Comparison of ENCODE assay signal across 17 cellular contexts in the genomic region with DNA sequence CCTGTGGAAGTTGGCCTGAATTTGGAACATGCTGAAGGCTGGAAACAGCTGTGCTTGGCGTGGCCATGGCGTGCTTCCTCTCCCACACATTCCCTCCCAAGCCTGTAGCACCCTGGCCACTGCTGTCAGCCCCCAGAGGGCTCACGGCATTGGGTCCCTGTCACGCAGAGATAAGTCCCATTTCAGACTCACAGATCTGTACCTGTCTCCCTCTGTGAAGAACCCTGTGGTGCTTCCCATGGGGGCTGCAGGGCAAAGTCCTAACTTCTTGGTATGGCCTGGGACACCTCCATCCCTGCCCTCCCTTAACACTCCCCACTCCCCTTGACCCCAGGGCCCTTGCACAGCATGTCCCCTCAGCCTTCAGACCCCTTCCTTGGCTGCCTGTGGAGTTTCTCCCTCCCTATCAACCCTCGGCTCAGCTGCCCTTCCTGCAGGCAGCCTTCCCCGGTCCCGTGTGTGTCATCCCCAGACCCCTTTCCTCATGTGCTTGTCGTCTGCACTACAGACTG. TPM values are rescaled to one million over a fixed set of nuclear protein-coding genes. Genes with fewer than 3 reads are reported as not detected.
DNase-seq lines count a peak whose midpoint lies in the region; ATAC-seq and TF ChIP-seq lines count a peak whose summit lies in the region.
"Had no signal": no experiment of that assay in that cellular context is flagged by ENCODE, and none has a peak within 500 bp of the region (broad histone marks: within the 10 kb centered on the region; RNA-seq: fewer than 3 reads in every experiment).

No MANE protein-coding gene starts in this region.

- intact Hi-C loops in heart left ventricle (cut with DNase I) = loop anchor here in 4 of 10 donors (2.0 to 5.0 kb wide), 4 partner anchors 13 to 46 kb away; no protein-coding TSS in a partner anchor
- intact Hi-C loops in psoas muscle (cut with DNase I) = no loop called here

- peaks cover 17 to 86% (median 70%) of the 10 kb centered on the region in 12 donors for H3K4me1 ChIP-seq in heart left ventricle
- H3K4me1 ChIP-seq in psoas muscle = peaks cover 59% of the 10 kb centered on the region

- H3K27ac ChIP-seq in coronary artery (peak overlapping the region; percentile 44 to 60), heart left ventricle (peak overlapping the region; percentile 76 to 98 (median 93)), psoas muscle (peak overlapping the region; percentile 94)
- H3K27ac ChIP-seq: cardiac muscle cell, suprapubic skin had no signal

- H3K36me3 ChIP-seq in heart left ventricle (peaks cover 0 to 19% (median 11%) of the 10 kb centered on the region in 9 donors), psoas muscle (ENCODE audit: insufficient read depth in 1 of 2, low read depth in 1 of 2) (peaks cover 0 to 6% of the 10 kb centered on the region in 2 donors)
- H3K36me3 ChIP-seq: cardiac muscle cell, suprapubic skin had no signal

- no peak for TF ChIP-seq CTCF in coronary artery (IDR thresholded peaks at IDR 0.05)
- no peak for TF ChIP-seq CTCF in heart left ventricle (IDR thresholded peaks at IDR 0.05)
- TF ChIP-seq CTCF in psoas muscle (IDR thresholded peaks at IDR 0.05) = no peak
- no peak for TF ChIP-seq CTCF in GM13976 (IDR thresholded peaks at IDR 0.05; ENCODE audit: borderline replicate concordance, control extremely low read depth, extremely low read depth, insufficient read depth, missing control alignments)

- in situ Hi-C loops in GM13976 (cut with MboI; ENCODE audit: low sequenced_read_pairs, unreplicated experiment) = no loop called here

- no peak for TF ChIP-seq POLR2A in heart left ventricle (IDR thresholded peaks at IDR 0.05)

- peaks cover 0 to 6% (median 0%) of the 10 kb centered on the region in 12 donors for H3K9me3 ChIP-seq in heart left ventricle
- peaks cover 5% of the 10 kb centered on the region for H3K9me3 ChIP-seq in psoas muscle
- H3K9me3 ChIP-seq: suprapubic skin had no signal

- H3K27me3 ChIP-seq in heart left ventricle = no peaks in the 10 kb centered on the region
- no peaks in the 10 kb centered on the region for H3K27me3 ChIP-seq in psoas muscle (ENCODE audit: insufficient read depth in 3 of 3, low read length in 2 of 3)
- H3K27me3 ChIP-seq: cardiac muscle cell, suprapubic skin had no signal

- no peak for DNase-seq in coronary artery (ENCODE audit: low spot score)
- DNase-seq in heart left ventricle = peak; percentile 70 to 76 (median 72)
- peak in 1 of 2 donors; percentile 62 for DNase-seq in psoas muscle
- no peak for DNase-seq in GM13976 (ENCODE audit: low spot score)
- DNase-seq in stimulated activated naive CD4-positive, alpha-beta T cell (lab: John Stamatoyannopoulos, UW) = no peak
- DNase-seq in NCI-H2081 treated with DMSO at 0.1 percent for 48 hours (lab: John Stamatoyannopoulos, UW) = no peak
- DNase-seq in mesenteric fat pad (ENCODE audit: low spot score) = no peak
- DNase-seq: activated CD8-positive, alpha-beta memory T cell treated with anti-CD3 and anti-CD28 coated beads for 24 hours; foreskin melanocyte; mesenchymal stem cell; NCI-H2029; NCI-H524 treated with DMSO at 0.1 percent for 48 hours; SIG-M5; stimulated activated CD4-positive, alpha-beta T cell treated with anti-CD3 and anti-CD28 coated beads, Interleukin-2, amount 100 ng/mL, for 48 hours had no signal

- H3K4me3 ChIP-seq in coronary artery = no peak overlapping the region
- H3K4me3 ChIP-seq in heart left ventricle = no peak overlapping the region
- H3K4me3 ChIP-seq in psoas muscle = no peak overlapping the region
- H3K4me3 ChIP-seq: cardiac muscle cell, suprapubic skin had no signal

- ATAC-seq in heart left ventricle = peak in 2 of 4 donors; percentile 6 to 56
- no peak for ATAC-seq in psoas muscle
- ATAC-seq: activated T-helper 17 cell treated with anti-CD3 and anti-CD28 coated beads, Interleukin-2, amount 50 U/mL, for 72 hours had no signal

- WGBS in heart left ventricle, 4 donors = 46 to 64% (median 52%) methylated on average over 8 of the region's 8 CpGs
- WGBS in psoas muscle, 3 donors = 44 to 68% (median 51%) methylated on average over 8 of the region's 8 CpGs

RNA-seq across cellular contexts. Expression of gene ABTB1, which starts 28.6 kb away (rescaled TPM):
- total RNA-seq in heart left ventricle (10 to 100 TPM; 15.4 to 39.3 (median 30.9) TPM), psoas muscle (10 to 100 TPM; 22.8 to 34.5 (median 27.6) TPM), mesenteric fat pad (34.8 TPM)
- polyA plus RNA-seq in heart left ventricle (10 to 100 TPM; 29.3 to 35.3 TPM), psoas muscle (10 to 100 TPM; 29.1 to 30.3 (median 30.1) TPM)

Comparison
In these comparisons a context has a peak if more than half of its experiments do, and no peak if none do; other contexts are left out.
1. DNase-seq: peak in heart left ventricle (5 of 5); none in coronary artery (single experiment), GM13976 (single experiment), stimulated activated naive CD4-positive, alpha-beta T cell (0 of 6), NCI-H2081 treated with DMSO at 0.1 percent for 48 hours (single experiment) and mesenteric fat pad (single experiment).
2. Peak in every context shown above with its lines, with median percentiles within 50 percentile points of each other: H3K27ac ChIP-seq.